8 cellular contexts compared by ENCODE assay signal in the genomic region with DNA sequence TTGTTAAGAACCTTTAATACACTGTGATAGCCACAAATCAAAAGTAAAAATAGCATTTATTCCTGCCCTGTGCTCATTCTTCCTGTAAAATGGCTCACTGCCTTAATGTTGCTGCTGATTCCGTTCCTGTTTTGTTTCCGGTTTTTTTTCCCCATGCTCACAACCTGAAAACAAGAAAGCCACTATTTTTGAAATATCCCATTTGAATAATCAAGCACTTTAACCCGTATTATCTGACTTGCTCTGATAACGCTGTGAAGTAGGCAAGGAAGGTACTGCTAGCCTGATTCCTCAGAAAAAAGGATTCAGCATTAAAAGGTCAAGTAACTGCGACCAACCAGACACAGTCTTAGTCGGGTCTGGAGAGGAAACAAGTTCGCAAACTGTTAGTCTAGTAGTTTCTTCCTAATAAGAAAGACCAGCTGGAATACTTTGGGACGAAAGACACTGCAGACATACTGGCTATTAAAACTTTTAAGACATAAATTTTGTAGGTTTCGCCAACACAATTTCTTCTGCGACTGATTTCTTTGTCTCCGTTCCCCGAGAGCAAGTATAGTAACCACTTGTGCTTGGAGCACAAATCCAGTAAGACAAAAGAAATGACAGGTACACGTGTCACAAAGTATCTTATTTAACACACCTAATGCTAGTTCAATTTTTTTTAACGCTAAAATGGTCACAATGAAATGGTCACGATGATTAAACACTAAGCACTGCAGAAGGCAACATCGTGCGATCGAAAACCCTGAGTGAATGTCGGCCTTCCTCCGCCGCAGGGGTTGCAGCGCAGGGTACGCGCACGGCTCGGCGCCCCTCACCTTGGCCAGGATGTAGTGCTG.
DNase-seq lines count a peak whose midpoint lies in the region; ATAC-seq lines count a peak whose summit lies in the region.

No MANE protein-coding gene starts in this region.

- peak overlapping the region; percentile 94 for H3K27ac Mint-ChIP-seq in activated naive CD4-positive, alpha-beta T cell treated with anti-CD3 and anti-CD28 coated beads, Interleukin-2, amount 10 ng/mL, durations not matched to agents 7 days and 5 days

- peaks cover 36% of the 10 kb centered on the region for H3K4me1 Mint-ChIP-seq in activated naive CD4-positive, alpha-beta T cell treated with anti-CD3 and anti-CD28 coated beads, Interleukin-2, amount 10 ng/mL, durations not matched to agents 7 days and 5 days

- H3K4me3 Mint-ChIP-seq in activated naive CD4-positive, alpha-beta T cell treated with anti-CD3 and anti-CD28 coated beads, Interleukin-2, amount 10 ng/mL, durations not matched to agents 7 days and 5 days, result peak overlapping the region; percentile 77

- CTCF ChIA-PET in activated naive CD4-positive, alpha-beta T cell treated with anti-CD3 and anti-CD28 coated beads, Interleukin-2, amount 10 ng/mL, durations not matched to agents 7 days and 5 days (lab: Charles Lee), result no interaction called here

- no peak for DNase-seq in activated naive CD4-positive, alpha-beta T cell treated with anti-CD3 and anti-CD28 coated beads, Interleukin-2, amount 10 ng/mL, durations not matched to agents 7 days and 5 days
- no peak for DNase-seq in activated naive CD4-positive, alpha-beta T cell (lab: John Stamatoyannopoulos, UW)
- peak; percentile 90 for DNase-seq in NCI-H510A treated with DMSO at 0.1 percent for 48 hours (lab: John Stamatoyannopoulos, UW)
- peak; percentile 41 for DNase-seq in amniotic epithelial cell (ENCODE audit: low read depth)
- no peak for DNase-seq in skeletal muscle cell (ENCODE audit: low read depth)
- DNase-seq in NCI-H446 treated with DMSO at 0.1 percent for 48 hours (lab: John Stamatoyannopoulos, UW), result no peak

- no peaks in the 10 kb centered on the region for H3K9me3 Mint-ChIP-seq in activated naive CD4-positive, alpha-beta T cell treated with anti-CD3 and anti-CD28 coated beads, Interleukin-2, amount 10 ng/mL, durations not matched to agents 7 days and 5 days

- H3K36me3 Mint-ChIP-seq in activated naive CD4-positive, alpha-beta T cell treated with anti-CD3 and anti-CD28 coated beads, Interleukin-2, amount 10 ng/mL, durations not matched to agents 7 days and 5 days, result peaks cover 24% of the 10 kb centered on the region

- H3K4me3 ChIP-seq in iPS-11a (ENCODE audit: low read depth, low read length) (peak overlapping the region; percentile 92), skeletal muscle cell (ENCODE audit: low read depth, low read length) (peak overlapping the region; percentile 89)

- peak; percentile 1 for ATAC-seq in HG02943 (IDR thresholded peaks at IDR 0.05; ENCODE audit: low read depth, unreplicated experiment)

- H3K27me3 Mint-ChIP-seq in activated naive CD4-positive, alpha-beta T cell treated with anti-CD3 and anti-CD28 coated beads, Interleukin-2, amount 10 ng/mL, durations not matched to agents 7 days and 5 days, result peaks cover 5% of the 10 kb centered on the region

Comparison
In these comparisons a context has a peak if more than half of its experiments do, and no peak if none do; other contexts are left out.
1. DNase-seq: peak in NCI-H510A treated with DMSO at 0.1 percent for 48 hours (single experiment) and amniotic epithelial cell (single experiment); none in activated naive CD4-positive, alpha-beta T cell treated with anti-CD3 and anti-CD28 coated beads, Interleukin-2, amount 10 ng/mL, durations not matched to agents 7 days and 5 days (single experiment), activated naive CD4-positive, alpha-beta T cell (0 of 4), skeletal muscle cell (single experiment) and NCI-H446 treated with DMSO at 0.1 percent for 48 hours (single experiment).